Comparison of ENCODE assay signal across 8 cellular contexts in the genomic region with DNA sequence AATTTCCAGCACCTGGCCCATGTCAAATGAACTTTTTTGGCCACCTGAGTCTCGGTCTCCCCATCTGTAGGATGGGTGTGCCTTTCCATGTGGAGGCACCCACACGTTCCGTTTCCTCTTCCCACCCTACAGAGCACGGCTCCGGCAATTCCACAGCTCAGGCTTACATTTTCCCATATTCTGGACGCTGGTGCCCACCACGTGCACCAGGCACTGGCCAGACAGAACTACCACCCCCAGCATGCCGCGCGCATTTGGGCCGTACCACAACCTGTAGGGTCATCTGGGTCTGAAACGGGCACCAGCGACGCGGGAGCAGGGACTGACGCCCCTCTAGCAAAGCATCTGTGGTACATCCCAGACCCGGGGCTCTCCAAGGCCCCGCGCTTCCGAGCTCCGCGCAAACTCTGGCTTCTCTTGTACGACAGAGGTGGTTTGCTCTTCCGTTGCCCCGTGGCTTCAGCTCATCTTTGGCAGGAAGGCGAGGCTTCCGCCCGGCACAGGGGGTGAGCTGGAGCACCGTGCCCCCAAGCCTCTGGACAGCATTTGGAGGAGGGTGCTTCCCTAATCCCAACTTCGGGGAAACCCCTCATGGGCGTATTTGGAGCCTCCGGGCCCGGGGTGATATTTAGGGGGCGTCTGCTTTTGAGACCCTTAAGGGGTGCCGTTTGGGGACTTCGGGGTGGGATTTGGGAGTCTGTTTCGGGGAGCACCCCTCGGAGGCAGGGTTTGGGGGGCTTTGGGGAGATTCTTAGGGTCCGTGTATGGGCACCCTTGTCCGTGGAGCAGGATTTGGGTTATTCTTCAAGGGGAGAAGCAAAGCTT. TPM values are rescaled to one million over a fixed set of nuclear protein-coding genes. Genes with fewer than 3 reads are reported as not detected.
DNase-seq lines count a peak whose midpoint lies in the region; ATAC-seq and TF ChIP-seq lines count a peak whose summit lies in the region.

No MANE protein-coding gene starts in this region.

- ATAC-seq in GM21447 (IDR thresholded peaks at IDR 0.05; ENCODE audit: unreplicated experiment) (peak; percentile 49), IMR-90 (ENCODE audit: low read depth) (peak; percentile 72)

- in situ Hi-C loops in IMR-90 (cut with MboI; ENCODE audit: low sequenced_read_pairs): loop anchor here (10.0 kb wide), 2 partner anchors 194 to 334 kb away; no protein-coding TSS in a partner anchor

- intact Hi-C loops in IMR-90 (cut with micrococcal nuclease): loop anchor here (5.0 kb wide), 2 partner anchors 292 to 452 kb away; partner anchors contain the start of gene ZNF41

- H3K27me3 ChIP-seq in IMR-90 (ENCODE audit: control insufficient read depth, insufficient read depth, low read length) (peaks cover 2% of the 10 kb centered on the region; the same call in 1 of the 2 replicates), OCI-LY3 (ENCODE audit: low read depth, low read length) (no peaks in the 10 kb centered on the region), mucosa of rectum (ENCODE audit: control insufficient read depth in 2 of 2, insufficient read depth in 2 of 2, low read length in 2 of 2) (peaks cover 3 to 9% of the 10 kb centered on the region in 2 donors)

- H3K4me2 ChIP-seq in IMR-90 (ENCODE audit: low read depth, low read length) (peak overlapping the region; percentile 66), OCI-LY3 (ENCODE audit: low read length) (peak overlapping the region; percentile 89)

- H3K9me1 ChIP-seq in IMR-90 (ENCODE audit: insufficient read depth, low read length): no peaks in the 10 kb centered on the region; the same call in 1 of the 2 replicates

- H3K18ac ChIP-seq in IMR-90 (ENCODE audit: low read depth, low read length): no peak overlapping the region

- peak overlapping the region; percentile 78 for H2AK9ac ChIP-seq in IMR-90 (replicated peaks; ENCODE audit: low read depth, low read length, poor library complexity)

- TF ChIP-seq POLR2A in IMR-90 (IDR thresholded peaks at IDR 0.05; ENCODE audit: low read depth, low read length): peak; percentile 66; the same call in 1 of the 2 replicates

- no peak overlapping the region for H4K5ac ChIP-seq in IMR-90 (ENCODE audit: low read depth, low read length)

- H3K79me1 ChIP-seq in IMR-90 (ENCODE audit: low read depth in 1 of 2, low read length in 2 of 2): peaks cover 5 to 23% of the 10 kb centered on the region in 2 experiments

- H3K9ac ChIP-seq in IMR-90 (ENCODE audit: low read depth, low read length) (peak overlapping the region; percentile 63), OCI-LY3 (ENCODE audit: low read length) (peak overlapping the region; percentile 100), mucosa of rectum (ENCODE audit: low read depth in 1 of 2, low read length in 2 of 2) (peak overlapping the region; percentile 63)

- H3K56ac ChIP-seq in IMR-90 (ENCODE audit: extremely low read depth, insufficient read depth, low read length): 0 out of 2 replicates have a peak overlapping the region, but pooled peaks have one; percentile 49

- DNase-seq in D341Med (ENCODE audit: low spot score) (peak; percentile 86), IMR-90 (peak; percentile 92), activated T-cell treated with anti-CD3 and anti-CD28 coated beads for 1 hour (ENCODE audit: low read depth) (peak; percentile 56), epithelial cell of proximal tubule (ENCODE audit: low read depth) (peak; percentile 51)
- DNase-seq in stimulated activated CD8-positive, alpha-beta memory T cell treated with anti-CD3 and anti-CD28 coated beads, Interleukin-4, amount 100 ng/mL, for 24 hours (ENCODE audit: low read depth): peak; percentile 73

- H2AK5ac ChIP-seq in IMR-90 (ENCODE audit: low read depth, low read length): peak overlapping the region; percentile 84

- peak overlapping the region; percentile 74 for H3K23ac ChIP-seq in IMR-90 (ENCODE audit: low read depth, low read length)

- peak overlapping the region; percentile 37 for H3K4ac ChIP-seq in IMR-90 (ENCODE audit: low read depth, low read length)

- no peaks in the 10 kb centered on the region for H3K9me3 ChIP-seq in IMR-90 (ENCODE audit: control insufficient read depth, insufficient read depth, low read length)
- no peaks in the 10 kb centered on the region for H3K9me3 ChIP-seq in OCI-LY3 (ENCODE audit: insufficient read depth, low read length)
- no peaks in the 10 kb centered on the region for H3K9me3 ChIP-seq in mucosa of rectum (ENCODE audit: control insufficient read depth in 2 of 2, low read length in 2 of 2)

- H3K4me1 ChIP-seq in IMR-90 (ENCODE audit: control insufficient read depth, insufficient read depth, low read length) (peaks cover 7% of the 10 kb centered on the region), OCI-LY3 (ENCODE audit: low read length) (peaks cover 24% of the 10 kb centered on the region), mucosa of rectum (ENCODE audit: control insufficient read depth in 2 of 2, insufficient read depth in 2 of 2, low read length in 2 of 2) (peaks cover 13 to 15% of the 10 kb centered on the region in 2 donors)

- peaks cover 7% of the 10 kb centered on the region; the same call in 1 of the 2 replicates for H3K36me3 ChIP-seq in IMR-90 (ENCODE audit: control insufficient read depth, insufficient read depth, low read length)
- peaks cover 29% of the 10 kb centered on the region for H3K36me3 ChIP-seq in OCI-LY3 (replicated peaks; ENCODE audit: low read depth, low read length)
- H3K36me3 ChIP-seq in mucosa of rectum (ENCODE audit: control insufficient read depth in 2 of 2, insufficient read depth in 2 of 2, low read length in 2 of 2): peaks cover 6 to 11% of the 10 kb centered on the region in 2 donors

- peak overlapping the region in 1 of 2 experiments; percentile 63; a peak in 1 of 4 replicates for H4K8ac ChIP-seq in IMR-90 (ENCODE audit: low read depth in 2 of 2, low read length in 2 of 2)

- H4K91ac ChIP-seq in IMR-90 (ENCODE audit: insufficient read depth, low read depth, low read length): 0 out of 2 replicates have a peak overlapping the region, but pooled peaks have one; percentile 6

- H3K27ac ChIP-seq in IMR-90 (ENCODE audit: insufficient read depth, low read length): peak overlapping the region; percentile 44; the same call in 1 of the 2 replicates
- H3K27ac ChIP-seq in OCI-LY3 (ENCODE audit: low read length): peak overlapping the region; percentile 99
- H3K27ac ChIP-seq in mucosa of rectum (ENCODE audit: low read depth in 2 of 2, low read length in 2 of 2): peak overlapping the region; percentile 7 to 65

- H3K14ac ChIP-seq in IMR-90 (replicated peaks; ENCODE audit: low read depth, low read length): peak overlapping the region; percentile 62

- BruUV-seq in IMR-90 (replicated peaks; lab: Mats Ljungman, UMichigan): no TSS peak

- peaks cover 49% of the 10 kb centered on the region for H3K79me2 ChIP-seq in OCI-LY3 (ENCODE audit: low read length)

- WGBS in IMR-90 (ENCODE audit: extremely low coverage in 2 of 2, insufficient read length in 1 of 2), 2 experiments: 7% methylated on average over 20 of the region's 40 CpGs; no CpG with 5 or more reads in 1 of the 2 experiments

- H2BK120ac ChIP-seq in IMR-90 (ENCODE audit: low read depth, low read length): no peak overlapping the region

- peak overlapping the region; percentile 60 for H3K4me3 ChIP-seq in IMR-90 (ENCODE audit: insufficient read depth, low read depth, low read length)
- H3K4me3 ChIP-seq in OCI-LY3 (ENCODE audit: low read length): peak overlapping the region; percentile 97
- peak overlapping the region; percentile 58 for H3K4me3 ChIP-seq in epithelial cell of proximal tubule (ENCODE audit: low read depth, low read length)
- H3K4me3 ChIP-seq in mucosa of rectum (ENCODE audit: low read length in 2 of 2): peak overlapping the region; percentile 54 to 75

- no peak for TF ChIP-seq RAD21 in IMR-90 (IDR thresholded peaks at IDR 0.05; ENCODE audit: low read length)

- H4K20me1 ChIP-seq in IMR-90 (ENCODE audit: insufficient read depth, low read length): peaks cover 15% of the 10 kb centered on the region
- peaks cover 21% of the 10 kb centered on the region for H4K20me1 ChIP-seq in OCI-LY3 (ENCODE audit: insufficient read depth, low read length)

- no peak overlapping the region for H2BK20ac ChIP-seq in IMR-90 (ENCODE audit: low read depth, low read length)

- no peak overlapping the region for H2BK5ac ChIP-seq in IMR-90 (ENCODE audit: low read depth, low read length, poor library complexity, severe bottlenecking)

- CTCF ChIA-PET in IMR-90 (lab: Yijun Ruan, JAX): no interaction called here

- TF ChIP-seq CTCF in IMR-90 (conservative IDR thresholded peaks at IDR 0.05; ENCODE audit: low read depth, low read length) (no peak), OCI-LY3 (IDR thresholded peaks at IDR 0.05; ENCODE audit: low read depth, low read length) (no peak), epithelial cell of proximal tubule (conservative IDR thresholded peaks at IDR 0.05; ENCODE audit: low read depth, low read length) (no peak)

- POLR2A ChIA-PET in IMR-90 (lab: Charles Lee; ENCODE audit: unreplicated experiment): interaction anchor here (1.1 kb wide), 1 partner anchor 194 kb away, joined by 3 read pairs; no protein-coding TSS in a partner anchor

- H2AFZ ChIP-seq in IMR-90 (replicated peaks; ENCODE audit: low read length, poor library complexity) (peak overlapping the region; percentile 67), OCI-LY3 (ENCODE audit: low read depth, low read length) (no peak overlapping the region)

- dilution Hi-C loops in IMR-90 (cut with HindIII; ENCODE audit: low sequenced_read_pairs, unreplicated experiment): no loop called here

- no peak overlapping the region for H2BK15ac ChIP-seq in IMR-90 (ENCODE audit: low read depth, low read length)

RNA-seq across cellular contexts. Expression of gene UBA1, which starts 3.0 kb away (rescaled TPM):
- 256 and 299 TPM in 2 replicates for total RNA-seq in IMR-90 (2012; rRNA removed)
- polyA plus RNA-seq in IMR-90 (2012; rRNA removed): 343 and 366 TPM in 2 replicates
- 253 and 341 TPM in 2 replicates for polyA plus RNA-seq in IMR-90 (2012; cell fraction: cytosol; rRNA removed)
- 285 and 480 TPM in 2 replicates for polyA plus RNA-seq in IMR-90 (2012; cell fraction: nucleus; rRNA removed; ENCODE audit: low replicate concordance)
- 161 and 183 TPM in 2 replicates for total RNA-seq in epithelial cell of proximal tubule

RNA-seq across cellular contexts. Expression of gene CDK16, which starts 27.8 kb away (rescaled TPM):
- total RNA-seq in IMR-90 (2012; rRNA removed) (69.4 and 85.3 TPM in 2 replicates), epithelial cell of proximal tubule (83.4 and 95.4 TPM in 2 replicates)
- polyA plus RNA-seq in IMR-90 (2012; rRNA removed): 106 and 116 TPM in 2 replicates
- 72.0 and 131 TPM in 2 replicates for polyA plus RNA-seq in IMR-90 (2012; cell fraction: cytosol; rRNA removed)
- polyA plus RNA-seq in IMR-90 (2012; cell fraction: nucleus; rRNA removed; ENCODE audit: low replicate concordance): 187 and 297 TPM in 2 replicates

RNA-seq across cellular contexts. Expression of gene USP11, which starts 42.2 kb away (rescaled TPM):
- total RNA-seq in IMR-90 (2012; rRNA removed) (50.5 and 59.7 TPM in 2 replicates), epithelial cell of proximal tubule (24.7 and 30.2 TPM in 2 replicates)
- polyA plus RNA-seq in IMR-90 (2012; rRNA removed): 33.0 and 33.5 TPM in 2 replicates
- 18.8 and 25.3 TPM in 2 replicates for polyA plus RNA-seq in IMR-90 (2012; cell fraction: cytosol; rRNA removed)
- polyA plus RNA-seq in IMR-90 (2012; cell fraction: nucleus; rRNA removed; ENCODE audit: low replicate concordance): 110 and 113 TPM in 2 replicates

RNA-seq across cellular contexts. Expression of gene RBM10, which starts 45.6 kb away (rescaled TPM):
- total RNA-seq in IMR-90 (2012; rRNA removed) (36.0 and 37.8 TPM in 2 replicates), epithelial cell of proximal tubule (41.2 and 57.0 TPM in 2 replicates)
- polyA plus RNA-seq in IMR-90 (2012; rRNA removed): 33.4 and 38.3 TPM in 2 replicates
- 26.7 and 40.1 TPM in 2 replicates for polyA plus RNA-seq in IMR-90 (2012; cell fraction: cytosol; rRNA removed)
- polyA plus RNA-seq in IMR-90 (2012; cell fraction: nucleus; rRNA removed; ENCODE audit: low replicate concordance): 61.7 and 97.3 TPM in 2 replicates

RNA-seq across cellular contexts. Expression of gene NDUFB11, which starts 46.2 kb away (rescaled TPM):
- total RNA-seq in IMR-90 (2012; rRNA removed) (17.0 and 24.4 TPM in 2 replicates), epithelial cell of proximal tubule (83.4 and 90.5 TPM in 2 replicates)
- polyA plus RNA-seq in IMR-90 (2012; rRNA removed): 58.3 and 67.7 TPM in 2 replicates
- 115 and 212 TPM in 2 replicates for polyA plus RNA-seq in IMR-90 (2012; cell fraction: cytosol; rRNA removed)
- 20.4 and 29.9 TPM in 2 replicates for polyA plus RNA-seq in IMR-90 (2012; cell fraction: nucleus; rRNA removed; ENCODE audit: low replicate concordance)

Comparison
In these comparisons a context has a peak if more than half of its experiments do, and no peak if none do; other contexts are left out.
1. Peak in every context shown above with its lines: DNase-seq, ATAC-seq, H3K4me3 ChIP-seq and H3K27ac ChIP-seq.
2. H3K27ac ChIP-seq: peak in every context shown above with its lines; median percentile 99 in OCI-LY3; 44 in IMR-90; 36 in mucosa of rectum.